ENCODE assay signal across 11 cellular contexts in genomic region chr11:65554057-65554818, GRCh38. TPM values are rescaled to one million over a fixed set of nuclear protein-coding genes. Genes with fewer than 3 reads are reported as not detected.
DNase-seq lines count a peak whose midpoint lies in the region; ATAC-seq, FAIRE-seq and TF ChIP-seq lines count a peak whose summit lies in the region.
"Had no signal": no experiment of that assay in that cellular context is flagged by ENCODE, and none has a peak within 500 bp of the region (broad histone marks: within the 10 kb centered on the region; RNA-seq: fewer than 3 reads in every experiment).

No MANE protein-coding gene starts in this region.

- H3K4me3 ChIP-seq in breast epithelium, result no peak overlapping the region
- H3K4me3 ChIP-seq in iPS-18a (ENCODE audit: low read length), result peak overlapping the region; percentile 55
- H3K4me3 ChIP-seq in small intestine (ENCODE audit: low read depth in 1 of 2, low read length in 2 of 2), result no peak overlapping the region

- WGBS in small intestine, 3 donors, result 83 to 92% (median 85%) methylated on average over 22 to 27 of the region's 27 CpGs

- H3K4me3 Mint-ChIP-seq in MCF 10A (ENCODE audit: unreplicated experiment), result no peak overlapping the region
- peak overlapping the region; percentile 52 for H3K4me3 Mint-ChIP-seq in WTC11
- H3K4me3 Mint-ChIP-seq in type B pancreatic cell, result peak overlapping the region; percentile 20

- H3K4me1 ChIP-seq in breast epithelium (peaks cover 25 to 26% of the 10 kb centered on the region in 2 donors), iPS-18a (ENCODE audit: control insufficient read depth, low read depth, low read length) (peaks cover 9% of the 10 kb centered on the region), small intestine (ENCODE audit: control insufficient read depth in 2 of 2, insufficient read depth in 1 of 2, low read depth in 1 of 2, low read length in 1 of 2) (no peaks in the 10 kb centered on the region)

- H3K36me3 ChIP-seq in breast epithelium (no peaks in the 10 kb centered on the region), iPS-18a (ENCODE audit: control insufficient read depth, low read depth, low read length) (no peaks in the 10 kb centered on the region), small intestine (ENCODE audit: control insufficient read depth in 2 of 2, insufficient read depth in 2 of 2, low read length in 2 of 2) (no peaks in the 10 kb centered on the region)

- no peak for ATAC-seq in WTC11
- ATAC-seq in left ventricle myocardium superior, result no peak

- no peak for FAIRE-seq in small intestine (lab: Jason Lieb, UNC)

- H3K9me3 Mint-ChIP-seq in MCF 10A (ENCODE audit: unreplicated experiment), result no peaks in the 10 kb centered on the region
- no peaks in the 10 kb centered on the region for H3K9me3 Mint-ChIP-seq in WTC11
- H3K9me3 Mint-ChIP-seq in type B pancreatic cell, result no peaks in the 10 kb centered on the region

- no peaks in the 10 kb centered on the region for H3K36me3 Mint-ChIP-seq in MCF 10A (ENCODE audit: insufficient read depth, unreplicated experiment)
- H3K36me3 Mint-ChIP-seq in WTC11, result no peaks in the 10 kb centered on the region
- H3K36me3 Mint-ChIP-seq in type B pancreatic cell, result peaks cover 8% of the 10 kb centered on the region

- no peak for TF ChIP-seq POLR2A in breast epithelium (IDR thresholded peaks at IDR 0.05)

- H3K27ac ChIP-seq in breast epithelium (peak overlapping the region; percentile 11 to 99), iPS-18a (ENCODE audit: low read length) (no peak overlapping the region), small intestine (ENCODE audit: low read depth in 1 of 2, low read length in 1 of 2) (no peak overlapping the region)

- intact Hi-C loops in breast epithelium (cut with DNase I; ENCODE audit: low total_unique reads) (no loop called here), MCF 10A (cut with micrococcal nuclease) (no loop called here), left ventricle myocardium superior (cut with micrococcal nuclease) (no loop called here)

- no peak for TF ChIP-seq CTCF in breast epithelium (IDR thresholded peaks at IDR 0.05)
- no peak for TF ChIP-seq CTCF in MCF 10A (IDR thresholded peaks at IDR 0.05; ENCODE audit: unreplicated experiment)
- TF ChIP-seq CTCF in WTC11 (IDR thresholded peaks at IDR 0.05), result no peak
- no peak for TF ChIP-seq CTCF in type B pancreatic cell (conservative IDR thresholded peaks at IDR 0.05)

- no peak overlapping the region for H3K9ac ChIP-seq in iPS-18a (ENCODE audit: low read length)

- CTCF ChIA-PET in MCF 10A (lab: Yijun Ruan, JAX) (interaction anchor here (1.5 kb wide), 1 partner anchor 13 kb away, joined by 7 read pairs; no protein-coding TSS in a partner anchor), WTC11 (lab: Charles Lee) (interaction anchor here (1.1 to 5.8 kb wide), 10 partner anchors 14 to 158 kb away, joined by 3 to 171 read pairs (median 6); partner anchors contain the start of genes FAM89B, KAT5, SIPA1 and ZNRD2)

- DNase-seq in breast epithelium (ENCODE audit: low spot score in 2 of 2) (no peak), MCF 10A (ENCODE audit: unreplicated experiment) (no peak), WTC11 (ENCODE audit: low spot score) (no peak), type B pancreatic cell (ENCODE audit: extremely low spot score, unreplicated experiment) (no peak), cerebellar nuclear complex (lab: John Stamatoyannopoulos, UW) (no peak), left ventricle myocardium superior (no peak), small intestine (no peak)
- DNase-seq: C1 segment of cervical spinal cord, erythroblast, NCI-H2171 had no signal

- H3K27ac Mint-ChIP-seq in MCF 10A (ENCODE audit: low read depth, unreplicated experiment) (no peak overlapping the region), WTC11 (no peak overlapping the region), type B pancreatic cell (peak overlapping the region; percentile 39)

- H3K4me1 Mint-ChIP-seq in MCF 10A (ENCODE audit: insufficient read depth, unreplicated experiment) (peaks cover 27% of the 10 kb centered on the region), WTC11 (peaks cover 49% of the 10 kb centered on the region), type B pancreatic cell (ENCODE audit: unreplicated experiment) (peaks cover 50% of the 10 kb centered on the region)

- POLR2A ChIA-PET in MCF 10A (lab: Yijun Ruan, JAX), result interaction anchor here (1.2 kb wide), 1 partner anchor 9 kb away, joined by 4 read pairs; no protein-coding TSS in a partner anchor
- POLR2A ChIA-PET in WTC11 (lab: Charles Lee), result interaction anchor here (1.1 to 1.5 kb wide), 4 partner anchors 14 to 55 kb away, joined by 3 to 4 read pairs (median 3); partner anchors contain the start of genes MALAT1 and ZNRD2

- H3K9me3 ChIP-seq in breast epithelium (no peaks in the 10 kb centered on the region), iPS-18a (ENCODE audit: control insufficient read depth, low read depth, low read length) (no peaks in the 10 kb centered on the region), small intestine (ENCODE audit: control insufficient read depth, low read depth) (no peaks in the 10 kb centered on the region)

- no TSS peak for BruUV-seq in MCF 10A (replicated peaks; lab: Mats Ljungman, UMichigan)

- H3K27me3 Mint-ChIP-seq in MCF 10A (ENCODE audit: insufficient read depth, unreplicated experiment) (no peaks in the 10 kb centered on the region), WTC11 (ENCODE audit: low read depth) (peaks cover 67% of the 10 kb centered on the region), type B pancreatic cell (peaks cover under 1% of the 10 kb centered on the region)

- H3K27me3 ChIP-seq in breast epithelium (no peaks in the 10 kb centered on the region), iPS-18a (ENCODE audit: control insufficient read depth, insufficient read depth, low read length) (peaks cover 71% of the 10 kb centered on the region), small intestine (ENCODE audit: control insufficient read depth in 2 of 2, insufficient read depth in 2 of 2, low read length in 2 of 2) (no peaks in the 10 kb centered on the region)

TF ChIP-seq in WTC11, 78 proteins besides CTCF, POLR2A, EP300 and RAD21:
- TF ChIP-seq NFATC4 (CRISPR knock-in tag; IDR thresholded peaks at IDR 0.05), result no peak
- TF ChIP-seq ZNF219 (CRISPR knock-in tag; IDR thresholded peaks at IDR 0.05; ENCODE audit: borderline replicate concordance), result no peak
- no peak for TF ChIP-seq ZNF281 (CRISPR knock-in tag; IDR thresholded peaks at IDR 0.05)

RNA-seq across cellular contexts. Expression of gene LTBP3, which starts 3.9 kb away (rescaled TPM):
- total RNA-seq in breast epithelium, result 10 to 100 TPM; 63.0 to 98.9 (median 95.7) TPM
- 10.6 and 11.0 TPM in 2 replicates for total RNA-seq in MCF 10A (2022)
- 15.9 to 23.6 TPM (median 20.7 TPM) in 3 replicates for total RNA-seq in WTC11 (2021)
- 71.8 and 74.1 TPM in 2 replicates for total RNA-seq in type B pancreatic cell (ENCODE audit: low replicate concordance)
- total RNA-seq in left ventricle myocardium superior, result 77.5 TPM
- polyA plus RNA-seq in small intestine, result 10 to 100 TPM in 2 of 3 donors, 1 to 10 TPM in 1; 6.5 to 25.6 (median 17.0) TPM

RNA-seq across cellular contexts. Expression of gene ZNRD2, which starts 16.0 kb away (rescaled TPM):
- 10 to 100 TPM; 48.9 to 60.0 (median 59.4) TPM for total RNA-seq in breast epithelium
- total RNA-seq in MCF 10A (2022), result 65.4 and 68.5 TPM in 2 replicates
- 54.8 to 70.9 TPM (median 55.7 TPM) in 3 replicates for total RNA-seq in WTC11 (2021)
- total RNA-seq in type B pancreatic cell (ENCODE audit: low replicate concordance), result 32.2 and 33.9 TPM in 2 replicates
- total RNA-seq in left ventricle myocardium superior, result 25.0 TPM
- polyA plus RNA-seq in small intestine, result 10 to 100 TPM; 27.7 to 49.2 (median 38.4) TPM

RNA-seq across cellular contexts. Expression of gene FAM89B, which starts 18.1 kb away (rescaled TPM):
- total RNA-seq in breast epithelium (10 to 100 TPM; 37.4 to 51.4 (median 40.8) TPM), MCF 10A (2022) (16.7 and 21.6 TPM in 2 replicates), WTC11 (2021) (13.3 to 17.5 TPM (median 16.7 TPM) in 3 replicates), type B pancreatic cell (ENCODE audit: low replicate concordance) (55.7 and 56.1 TPM in 2 replicates), left ventricle myocardium superior (39.3 TPM)
- polyA plus RNA-seq in small intestine, result 10 to 100 TPM; 30.0 to 39.2 (median 36.7) TPM

RNA-seq across cellular contexts. Expression of gene EHBP1L1, which starts 21.6 kb away (rescaled TPM):
- 10 to 100 TPM; 28.0 to 68.8 (median 33.4) TPM for total RNA-seq in breast epithelium
- 31.3 and 40.6 TPM in 2 replicates for total RNA-seq in MCF 10A (2022)
- 11.8 to 13.7 TPM (median 12.6 TPM) in 3 replicates for total RNA-seq in WTC11 (2021)
- 10.9 and 14.7 TPM in 2 replicates for total RNA-seq in type B pancreatic cell (ENCODE audit: low replicate concordance)
- 57.3 TPM for total RNA-seq in left ventricle myocardium superior
- polyA plus RNA-seq in small intestine, result 100 to 1,000 TPM in 1 of 3 donors, 10 to 100 TPM in 2; 36.1 to 131 (median 68.4) TPM

RNA-seq across cellular contexts. Expression of gene SCYL1, which starts 29.4 kb away (rescaled TPM):
- total RNA-seq in breast epithelium, result 10 to 100 TPM; 74.1 to 83.4 (median 83.2) TPM
- total RNA-seq in MCF 10A (2022), result 70.9 and 75.5 TPM in 2 replicates
- 69.6 to 76.8 TPM (median 73.0 TPM) in 3 replicates for total RNA-seq in WTC11 (2021)
- total RNA-seq in type B pancreatic cell (ENCODE audit: low replicate concordance), result 79.4 and 80.4 TPM in 2 replicates
- 60.4 TPM for total RNA-seq in left ventricle myocardium superior
- 10 to 100 TPM; 46.7 to 76.9 (median 74.3) TPM for polyA plus RNA-seq in small intestine

Comparison
In these comparisons a context has a peak if more than half of its experiments do, and no peak if none do; other contexts are left out.
1. H3K27ac ChIP-seq: peak in breast epithelium (2 of 2); none in iPS-18a (single experiment) and small intestine (0 of 2).